21 cellular contexts compared by ENCODE assay signal in the genomic region with DNA sequence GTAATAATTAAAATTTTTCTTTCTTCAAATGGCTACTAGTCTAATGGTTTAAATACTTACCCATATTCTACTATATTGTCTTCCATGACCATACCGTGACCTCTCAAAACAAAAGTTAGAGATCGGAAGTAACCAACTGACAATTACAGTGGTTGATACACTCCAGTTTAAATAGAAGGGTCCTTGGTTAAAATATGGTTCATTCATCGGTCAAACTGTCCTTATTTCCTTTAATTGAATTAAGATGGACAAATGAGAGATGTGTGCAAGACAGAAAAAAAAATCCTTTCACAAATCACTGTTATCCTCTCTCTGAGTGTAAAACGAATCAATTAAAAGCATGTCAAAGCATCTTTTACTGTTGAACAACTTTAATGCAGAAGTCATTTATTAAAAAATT.
"Had no signal": no experiment of that assay in that cellular context is flagged by ENCODE, and none has a peak within 500 bp of the region (broad histone marks: within the 10 kb centered on the region; RNA-seq: fewer than 3 reads in every experiment).

No MANE protein-coding gene starts in this region.

- H3K36me3 Mint-ChIP-seq: immature natural killer cell had no signal

- H3K4me3 Mint-ChIP-seq: immature natural killer cell had no signal

- H3K27ac Mint-ChIP-seq: immature natural killer cell had no signal

- DNase-seq: dermis blood vessel endothelial cell; dorsolateral prefrontal cortex; effector CD4-positive, alpha-beta T cell; effector memory CD4-positive, alpha-beta T cell; erythroblast; esophagus squamous epithelium; foreskin fibroblast; heart left ventricle; hypothalamus; immature natural killer cell; islet precursor cell; kidney; kidney glomerular epithelial cell; left lung; left ventricle myocardium superior; lower lobe of right lung; mesenchymal stem cell; midbrain had no signal

- FAIRE-seq: colon, endothelial cell of umbilical vein, frontal cortex, kidney had no signal
